ENCODE assay signal across 10 cellular contexts in genomic region chr11:11279956-11280689, GRCh38.
A peak's percentile ranks its signal among the peaks of the same experiment; 100 is the strongest.
DNase-seq lines count a peak whose midpoint lies in the region; ATAC-seq and TF ChIP-seq lines count a peak whose summit lies in the region.
"Had no signal": no experiment of that assay in that cellular context is flagged by ENCODE, and none has a peak within 500 bp of the region (broad histone marks: within the 10 kb centered on the region; RNA-seq: fewer than 3 reads in every experiment).

No MANE protein-coding gene starts in this region.

- 54% methylated on average over 6 of the region's 11 CpGs; no CpG with 5 or more reads in 1 of the 2 experiments for WGBS in IMR-90 (ENCODE audit: extremely low coverage in 2 of 2, insufficient read length in 1 of 2), 2 experiments

- in situ Hi-C loops in IMR-90 (cut with MboI; ENCODE audit: low sequenced_read_pairs): no loop called here

- H2BK120ac ChIP-seq in IMR-90 (ENCODE audit: low read depth, low read length): peak overlapping the region; percentile 94

- H3K27ac ChIP-seq in IMR-90 (ENCODE audit: insufficient read depth, low read length): peak overlapping the region; percentile 77

- dilution Hi-C loops in IMR-90 (cut with HindIII; ENCODE audit: low sequenced_read_pairs, unreplicated experiment): no loop called here

- peak overlapping the region; percentile 97 for H3K14ac ChIP-seq in IMR-90 (replicated peaks; ENCODE audit: low read depth, low read length)

- no peaks in the 10 kb centered on the region for H3K79me1 ChIP-seq in IMR-90 (ENCODE audit: low read depth in 1 of 2, low read length in 2 of 2)

- no TSS peak for BruUV-seq in IMR-90 (replicated peaks; lab: Mats Ljungman, UMichigan)

- H3K4me2 ChIP-seq in IMR-90 (ENCODE audit: low read depth, low read length): peak overlapping the region; percentile 44

- POLR2A ChIA-PET in IMR-90 (lab: Charles Lee; ENCODE audit: unreplicated experiment): interaction anchor here (1.0 kb wide), 1 partner anchor 13 kb away, joined by 4 read pairs; no protein-coding TSS in a partner anchor

- peak; percentile 91 for DNase-seq in COR-L47 (lab: John Stamatoyannopoulos, UW)
- peak; percentile 67 for DNase-seq in IMR-90
- DNase-seq in SHP77 (lab: John Stamatoyannopoulos, UW): peak; percentile 26 to 75
- DNase-seq in iris pigment epithelial cell (ENCODE audit: low read depth): peak; percentile 62
- DNase-seq in amniotic stem cell (lab: John Stamatoyannopoulos, UW): no peak
- DNase-seq in GDM1 (lab: John Stamatoyannopoulos, UW): no peak
- DNase-seq: activated CD8-positive, alpha-beta memory T cell treated with anti-CD3 and anti-CD28 coated beads, Interleukin-2, amount 50 U/mL, for 4 hours; KG1 had no signal

- H3K27me3 ChIP-seq in IMR-90 (ENCODE audit: control insufficient read depth, insufficient read depth, low read length): no peaks in the 10 kb centered on the region

- H3K9me3 ChIP-seq in IMR-90 (ENCODE audit: control insufficient read depth, insufficient read depth, low read length): no peaks in the 10 kb centered on the region

- peak; percentile 98 for ATAC-seq in IMR-90 (ENCODE audit: low read depth)
- no peak for ATAC-seq in HG03135 (IDR thresholded peaks at IDR 0.05; ENCODE audit: unreplicated experiment)
- no peak for ATAC-seq in GM18870 (IDR thresholded peaks at IDR 0.05; ENCODE audit: unreplicated experiment)

- H2BK15ac ChIP-seq in IMR-90 (ENCODE audit: low read depth, low read length): peak overlapping the region; percentile 98; the same call in 2 of the 3 replicates

- intact Hi-C loops in IMR-90 (cut with micrococcal nuclease): no loop called here

- peak overlapping the region; percentile 59 for H3K56ac ChIP-seq in IMR-90 (ENCODE audit: extremely low read depth, insufficient read depth, low read length)

- H4K20me1 ChIP-seq in IMR-90 (ENCODE audit: insufficient read depth, low read length): no peaks in the 10 kb centered on the region

- 0 out of 2 replicates have a peak, but pooled peaks have one; percentile 7 for TF ChIP-seq RAD21 in IMR-90 (IDR thresholded peaks at IDR 0.05; ENCODE audit: low read length)

- H3K23ac ChIP-seq in IMR-90 (ENCODE audit: low read depth, low read length): peak overlapping the region; percentile 85

- peak overlapping the region; percentile 67 for H2BK5ac ChIP-seq in IMR-90 (ENCODE audit: low read depth, low read length, poor library complexity, severe bottlenecking)

- TF ChIP-seq POLR2A in IMR-90 (IDR thresholded peaks at IDR 0.05; ENCODE audit: low read depth, low read length): no peak

- H3K9ac ChIP-seq in IMR-90 (ENCODE audit: low read depth, low read length): peak overlapping the region; percentile 58

- peak overlapping the region; percentile 82 for H2AK9ac ChIP-seq in IMR-90 (replicated peaks; ENCODE audit: low read depth, low read length, poor library complexity)

- H3K18ac ChIP-seq in IMR-90 (ENCODE audit: low read depth, low read length): peak overlapping the region; percentile 83

- H2BK20ac ChIP-seq in IMR-90 (ENCODE audit: low read depth, low read length): peak overlapping the region; percentile 91

- 0 out of 2 replicates have a peak, but pooled peaks cover 5% of the 10 kb centered on the region for H3K9me1 ChIP-seq in IMR-90 (ENCODE audit: insufficient read depth, low read length)

- no peak for TF ChIP-seq CTCF in IMR-90 (conservative IDR thresholded peaks at IDR 0.05; ENCODE audit: low read depth, low read length)

- H3K4me1 ChIP-seq in IMR-90 (ENCODE audit: control insufficient read depth, insufficient read depth, low read length): peaks cover 10% of the 10 kb centered on the region

- no peak overlapping the region for H3K4me3 ChIP-seq in IMR-90 (ENCODE audit: insufficient read depth, low read depth, low read length)

- no peaks in the 10 kb centered on the region for H3K36me3 ChIP-seq in IMR-90 (ENCODE audit: control insufficient read depth, insufficient read depth, low read length)

- H4K5ac ChIP-seq in IMR-90 (ENCODE audit: low read depth, low read length): peak overlapping the region; percentile 82

- peak overlapping the region; percentile 45 for H2AK5ac ChIP-seq in IMR-90 (ENCODE audit: low read depth, low read length)

- peak overlapping the region; percentile 93 to 99 for H4K8ac ChIP-seq in IMR-90 (ENCODE audit: low read depth in 2 of 2, low read length in 2 of 2)

- peak overlapping the region; percentile 87 for H2AFZ ChIP-seq in IMR-90 (replicated peaks; ENCODE audit: low read length, poor library complexity)

- H4K91ac ChIP-seq in IMR-90 (ENCODE audit: insufficient read depth, low read depth, low read length): peak overlapping the region; percentile 96

- CTCF ChIA-PET in IMR-90 (lab: Yijun Ruan, JAX): no interaction called here

- peak overlapping the region; percentile 93 for H3K4ac ChIP-seq in IMR-90 (ENCODE audit: low read depth, low read length)

TF ChIP-seq in IMR-90, 13 proteins besides CTCF, POLR2A, EP300 and RAD21:
- TF ChIP-seq MAZ (IDR thresholded peaks at IDR 0.05; ENCODE audit: borderline replicate concordance, low read depth, low read length): peak; percentile 91; the same call in 1 of the 2 replicates
- TF ChIP-seq CEBPB (IDR thresholded peaks at IDR 0.05; ENCODE audit: low read depth, low read length): no peak
- no peak for TF ChIP-seq BHLHE40 (IDR thresholded peaks at IDR 0.05; ENCODE audit: low read depth, low read length)
- TF ChIP-seq RCOR1 (IDR thresholded peaks at IDR 0.05; ENCODE audit: insufficient replicate concordance, low read length): no peak

Comparison
In these comparisons a context has a peak if more than half of its experiments do, and no peak if none do; other contexts are left out.
1. DNase-seq: peak in COR-L47 (single experiment), IMR-90 (single experiment), SHP77 (2 of 2) and iris pigment epithelial cell (single experiment); none in amniotic stem cell (single experiment) and GDM1 (single experiment).